Comparison of ENCODE assay signal across 8 cellular contexts in genomic region chr6:31401403-31401802, GRCh38. TPM values are rescaled to one million over a fixed set of nuclear protein-coding genes. Genes with fewer than 3 reads are reported as not detected.
A peak's percentile ranks its signal among the peaks of the same experiment; 100 is the strongest.
DNase-seq lines count a peak whose midpoint lies in the region; ATAC-seq, FAIRE-seq and TF ChIP-seq lines count a peak whose summit lies in the region.

No MANE protein-coding gene starts in this region.

- peak overlapping the region; percentile 93 for H3K4me3 Mint-ChIP-seq in type B pancreatic cell

- H3K27ac ChIP-seq in KMS-11 (no peak overlapping the region), K562 (ENCODE audit: extremely low read depth, low read depth, low read length) (peak overlapping the region; percentile 87), left lung (peak overlapping the region; percentile 96 to 99)

- H3K4me3 ChIP-seq in AG10803 (ENCODE audit: low read length) (peak overlapping the region; percentile 84), KMS-11 (IDR thresholded peaks at IDR 0.05; ENCODE audit: insufficient read depth, low read depth, low read length) (no peak overlapping the region), K562 (peak overlapping the region; percentile 51), left lung (peak overlapping the region; percentile 71 to 75)

- H3K4me1 ChIP-seq in KMS-11 (ENCODE audit: low read depth, poor library complexity, severe bottlenecking) (peaks cover 45% of the 10 kb centered on the region), K562 (replicated peaks in 1 of 2; ENCODE audit: control insufficient read depth in 2 of 2, insufficient read depth in 2 of 2, low read length in 2 of 2) (peaks cover 34 to 35% of the 10 kb centered on the region in 2 experiments), left lung (peaks cover 18 to 78% of the 10 kb centered on the region in 2 donors)

- CTCF ChIA-PET in K562 (lab: Yijun Ruan, JAX; ENCODE audit: low intra/inter-chr PET ratio) = interaction anchor here (2.6 kb wide), 1 partner anchor 195 kb away, joined by 7 read pairs; no protein-coding TSS in a partner anchor

- intact Hi-C loops in K562 (cut with micrococcal nuclease) (no loop called here), left lung (cut with DNase I) (no loop called here)

- TF ChIP-seq POLR2A in K562 (conservative IDR thresholded peaks at IDR 0.05) = no peak

- H3K9me3 Mint-ChIP-seq in type B pancreatic cell = no peaks in the 10 kb centered on the region

- H3K27me3 ChIP-seq in KMS-11 (ENCODE audit: insufficient read depth, low read depth) (no peaks in the 10 kb centered on the region), K562 (ENCODE audit: control insufficient read depth in 2 of 2, insufficient read depth in 2 of 2, low read length in 2 of 2) (no peaks in the 10 kb centered on the region), left lung (no peaks in the 10 kb centered on the region)

- H3K9ac ChIP-seq in KMS-11 (no peak overlapping the region), K562 (ENCODE audit: insufficient read depth in 1 of 2, low read depth in 2 of 2, low read length in 2 of 2) (peak overlapping the region in 1 of 2 experiments; percentile 81; a peak in 2 of 4 replicates)

- in situ Hi-C loops in K562 (cut with MboI) = loop anchor here (5.0 kb wide), 2 partner anchors 41 to 201 kb away; no protein-coding TSS in a partner anchor

- peaks cover 7% of the 10 kb centered on the region; the same call in 1 of the 2 replicates for H3K79me2 ChIP-seq in KMS-11 (ENCODE audit: insufficient read depth, low read depth)
- peaks cover 52% of the 10 kb centered on the region for H3K79me2 ChIP-seq in K562 (ENCODE audit: control insufficient read depth, insufficient read depth, low read length)

- H3K9me3 ChIP-seq in K562 (replicated peaks; ENCODE audit: control insufficient read depth, insufficient read depth, low read depth, low read length) (no peaks in the 10 kb centered on the region), left lung (no peaks in the 10 kb centered on the region)

- ATAC-seq in K562 = peak; percentile 2; the same call in 1 of the 3 replicates
- ATAC-seq in left lung = peak; percentile 33
- no peak for ATAC-seq in HG03108 (IDR thresholded peaks at IDR 0.05; ENCODE audit: unreplicated experiment)

- no peaks in the 10 kb centered on the region for H4K20me1 ChIP-seq in KMS-11 (ENCODE audit: insufficient read depth)
- H4K20me1 ChIP-seq in K562 (replicated peaks; ENCODE audit: control insufficient read depth, insufficient read depth, low read length) = no peaks in the 10 kb centered on the region; the same call in 1 of the 2 replicates

- H3K27me3 Mint-ChIP-seq in type B pancreatic cell = peaks cover 41% of the 10 kb centered on the region

- 0 out of 2 replicates have a peak overlapping the region, but pooled peaks have one; percentile 94 for H2AFZ ChIP-seq in KMS-11 (ENCODE audit: low read depth)
- no peak overlapping the region for H2AFZ ChIP-seq in K562 (ENCODE audit: low read depth, low read length)

- TF ChIP-seq CTCF in AG10803 (conservative IDR thresholded peaks at IDR 0.05; ENCODE audit: low read length) (no peak), KMS-11 (conservative IDR thresholded peaks at IDR 0.05; ENCODE audit: low read depth, low read length) (no peak), K562 (IDR thresholded peaks at IDR 0.05 in 2 of 3, conservative IDR thresholded peaks at IDR 0.05 in 1 of 3; ENCODE audit: insufficient read depth in 2 of 3, low read depth in 1 of 3, low read length in 3 of 3) (no peak), left lung (IDR thresholded peaks at IDR 0.05) (no peak), type B pancreatic cell (conservative IDR thresholded peaks at IDR 0.05) (no peak)

- peak overlapping the region; percentile 91 for H3K4me2 ChIP-seq in KMS-11
- peak overlapping the region; percentile 81 for H3K4me2 ChIP-seq in K562 (ENCODE audit: insufficient read depth, low read length)

- POLR2A ChIA-PET in K562 (lab: Yijun Ruan, JAX) = interaction anchor here (0.6 to 2.7 kb wide), 8 partner anchors 11 to 830 kb away, joined by 3 to 8 read pairs (median 4); partner anchors contain the start of gene ABCF1

- WGBS in K562 (ENCODE audit: insufficient coverage, low coverage, missing lambda C conversion rate) = 7% methylated on average over 4 of the region's 4 CpGs

- no peaks in the 10 kb centered on the region for H3K36me3 ChIP-seq in KMS-11 (ENCODE audit: insufficient read depth)
- H3K36me3 ChIP-seq in K562 (ENCODE audit: control insufficient read depth, insufficient read depth, low read length) = no peaks in the 10 kb centered on the region
- H3K36me3 ChIP-seq in left lung = no peaks in the 10 kb centered on the region

- H3K4me1 Mint-ChIP-seq in type B pancreatic cell (ENCODE audit: unreplicated experiment) = peaks cover 33% of the 10 kb centered on the region

- DNase-seq in AG10803 (ENCODE audit: low read depth) (peak; percentile 88), K562 (ENCODE audit: extremely low read depth in 1 of 4, low spot score in 3 of 4) (peak in 1 of 4 experiments; percentile 68), left lung (peak in 1 of 2 donors; percentile 66), type B pancreatic cell (ENCODE audit: extremely low spot score, unreplicated experiment) (no peak), NCI-H2107 treated with DMSO at 0.1 percent for 48 hours (lab: John Stamatoyannopoulos, UW; ENCODE audit: unreplicated experiment) (no peak), SKM-1 (lab: John Stamatoyannopoulos, UW; ENCODE audit: unreplicated experiment) (no peak)

- H3K9me1 ChIP-seq in K562 (ENCODE audit: control insufficient read depth, insufficient read depth, low read length) = no peaks in the 10 kb centered on the region

- H3K27ac Mint-ChIP-seq in type B pancreatic cell = peak overlapping the region; percentile 92

- BruUV-seq in K562 (replicated peaks; lab: Mats Ljungman, UMichigan) = no TSS peak

- H3K36me3 Mint-ChIP-seq in type B pancreatic cell = peaks cover 4% of the 10 kb centered on the region

- TF ChIP-seq EP300 in K562 (IDR thresholded peaks at IDR 0.05; ENCODE audit: low read length) = no peak

- FAIRE-seq in K562 (lab: Jason Lieb, UNC) = no peak

- TF ChIP-seq RAD21 in K562 (CRISPR knock-in tag; conservative IDR thresholded peaks at IDR 0.05 in 1 of 2, IDR thresholded peaks at IDR 0.05 in 1 of 2) = no peak

TF ChIP-seq in K562, 482 proteins besides CTCF, POLR2A, EP300 and RAD21 (continues in another document):
- TF ChIP-seq ZBTB17 (CRISPR knock-in tag; IDR thresholded peaks at IDR 0.05) (no peak), MTA3 (IDR thresholded peaks at IDR 0.05; ENCODE audit: borderline replicate concordance) (0 out of 2 replicates have a peak, but pooled peaks have one; percentile 14), SAFB2 (IDR thresholded peaks at IDR 0.05; ENCODE audit: borderline replicate concordance, low read depth, low read length, severe bottlenecking) (no peak), KHSRP (IDR thresholded peaks at IDR 0.05) (no peak), NFYB (IDR thresholded peaks at IDR 0.05; ENCODE audit: extremely low read depth, insufficient read length) (no peak)

RNA-seq across cellular contexts. Expression of gene MICA, which starts 2.0 kb away (rescaled TPM):
- total RNA-seq in K562 (2011; cell fraction: chromatin; rRNA removed; ENCODE audit: low replicate concordance) = 35.0 and 75.6 TPM in 2 replicates
- total RNA-seq in K562 (2011; cell fraction: nucleolus; rRNA removed) = 77.2 and 77.4 TPM in 2 replicates
- 59.2 and 67.5 TPM in 2 replicates for total RNA-seq in K562 (2011; cell fraction: nucleoplasm; rRNA removed)
- total RNA-seq in K562 (2014; rRNA removed) (22.0 and 25.4 TPM in 2 replicates), K562 (2014; rRNA removed; fragmentation: Illumina TruSeq; extraction: Trizol) (13.6 and 16.1 TPM in 2 replicates), K562 (2015; rRNA removed; fragmentation: Illumina TruSeq; extraction: Trizol) (16.1 and 16.7 TPM in 2 replicates), K562 (2021) (11.4 and 11.8 TPM in 2 replicates), left lung (10 to 100 TPM; 29.4 to 30.1 TPM), type B pancreatic cell (ENCODE audit: low replicate concordance) (9.0 and 10.7 TPM in 2 replicates)
- polyA plus RNA-seq in K562 (2011; rRNA removed) (24.6 and 32.7 TPM in 2 replicates), K562 (2014; fragmentation: Illumina TruSeq; extraction: Trizol) (19.5 and 19.6 TPM in 2 replicates), K562 (2014; fragmentation: Nextera tagmentation; extraction: Ambion mirVana) (10 to 100 TPM; 13.5 to 18.0 TPM), K562 (2014; rRNA removed) (15.3 and 20.2 TPM in 2 replicates)
- polyA plus RNA-seq in K562 (2011; cell fraction: cytosol; rRNA removed) = 27.7 and 40.0 TPM in 2 replicates
- polyA plus RNA-seq in K562 (2011; cell fraction: nucleus; rRNA removed) = 50.2 and 51.7 TPM in 2 replicates
- 14.4 and 20.5 TPM in 2 replicates for polyA plus RNA-seq in K562 (2012)
- 26.3 and 28.2 TPM in 2 replicates for polyA minus RNA-seq in K562 (2011; rRNA and poly(A)+ RNA removed)
- polyA minus RNA-seq in K562 (2011; cell fraction: cytosol; rRNA and poly(A)+ RNA removed) = 12.5 and 16.1 TPM in 2 replicates
- 8.2 and 14.7 TPM in 2 replicates for polyA minus RNA-seq in K562 (2011; cell fraction: nucleus; rRNA and poly(A)+ RNA removed)

RNA-seq across cellular contexts. Expression of gene HLA-B, which starts 44.4 kb away (rescaled TPM):
- total RNA-seq in K562 (2011; cell fraction: chromatin; rRNA removed; ENCODE audit: low replicate concordance) = 1.2 TPM in 1 of 2 replicates, not detected in the other
- 4.2 and 5.5 TPM in 2 replicates for total RNA-seq in K562 (2011; cell fraction: nucleolus; rRNA removed)
- total RNA-seq in K562 (2011; cell fraction: nucleoplasm; rRNA removed) = 0.59 and 0.69 TPM in 2 replicates
- total RNA-seq in K562 (2014; rRNA removed) = 0.24 and 0.41 TPM in 2 replicates
- not detected in 2 replicates for total RNA-seq in K562 (2014; rRNA removed; fragmentation: Illumina TruSeq; extraction: Trizol)
- total RNA-seq in K562 (2015; rRNA removed; fragmentation: Illumina TruSeq; extraction: Trizol) = 0.65 and 1.4 TPM in 2 replicates
- 9.7 and 11.5 TPM in 2 replicates for total RNA-seq in K562 (2021)
- polyA plus RNA-seq in K562 (2011; rRNA removed) = 0.31 and 0.98 TPM in 2 replicates
- 0.15 and 0.46 TPM in 2 replicates for polyA plus RNA-seq in K562 (2011; cell fraction: cytosol; rRNA removed)
- polyA plus RNA-seq in K562 (2011; cell fraction: nucleus; rRNA removed) = 0.21 and 2.2 TPM in 2 replicates
- 0.92 and 2.4 TPM in 2 replicates for polyA plus RNA-seq in K562 (2012)
- polyA plus RNA-seq in K562 (2014; fragmentation: Illumina TruSeq; extraction: Trizol) = 0.55 TPM in 1 of 2 replicates, not detected in the other
- under 1 TPM; 0.07 to 0.66 TPM for polyA plus RNA-seq in K562 (2014; fragmentation: Nextera tagmentation; extraction: Ambion mirVana)
- 0.49 and 1.7 TPM in 2 replicates for polyA plus RNA-seq in K562 (2014; rRNA removed)
- not detected in 2 replicates for polyA minus RNA-seq in K562 (2011; rRNA and poly(A)+ RNA removed)
- polyA minus RNA-seq in K562 (2011; cell fraction: cytosol; rRNA and poly(A)+ RNA removed) = 2.4 and 4.1 TPM in 2 replicates
- 0.54 and 0.56 TPM in 2 replicates for polyA minus RNA-seq in K562 (2011; cell fraction: nucleus; rRNA and poly(A)+ RNA removed)
- total RNA-seq in left lung = 1,000 to 10,000 TPM; 2,303 to 2,503 TPM
- total RNA-seq in type B pancreatic cell (ENCODE audit: low replicate concordance) = 53.9 and 116 TPM in 2 replicates

Comparison
In these comparisons a context has a peak if more than half of its experiments do, and no peak if none do; other contexts are left out.
1. RNA of gene HLA-B, which starts 44.4 kb away (total RNA-seq): 2,303 to 2,503 TPM in left lung; 53.9 to 116 TPM in type B pancreatic cell and 0.24 to 11.5 TPM in K562; every median in the first group is over 10 times any median in the second.